ENCODE assay signal across 16 cellular contexts in genomic region chr12:129660961-129661360, GRCh38.
DNase-seq lines count a peak whose midpoint lies in the region; ATAC-seq and TF ChIP-seq lines count a peak whose summit lies in the region.
"Had no signal": no experiment of that assay in that cellular context is flagged by ENCODE, and none has a peak within 500 bp of the region (broad histone marks: within the 10 kb centered on the region; RNA-seq: fewer than 3 reads in every experiment).

No MANE protein-coding gene starts in this region.

- no peaks in the 10 kb centered on the region for H3K36me3 ChIP-seq in HUES64 (ENCODE audit: insufficient read depth, low read length)
- no peaks in the 10 kb centered on the region for H3K36me3 ChIP-seq in endodermal cell (ENCODE audit: control insufficient read depth, insufficient read depth, low read length)
- H3K36me3 ChIP-seq in neural progenitor cell = no peaks in the 10 kb centered on the region
- H3K36me3 ChIP-seq: BLaER1 treated with 17β-estradiol and CSF1 and Interleukin-3, amounts not matched to agents 10 nM and 100 nM; HAP-1 had no signal

- H3K9me3 Mint-ChIP-seq in H9 (no peaks in the 10 kb centered on the region), endodermal cell (peaks cover 5% of the 10 kb centered on the region), neural progenitor cell (peaks cover 6% of the 10 kb centered on the region)
- peaks cover 0 to 3% of the 10 kb centered on the region in 2 donors for H3K9me3 Mint-ChIP-seq in stimulated activated naive B cell treated with anti-CD40 and anti-IgM and Interleukin-4, amounts not matched to agents 10 μg/mL and 1 μg/mL and 100 μg/mL, for 72 hours
- H3K9me3 Mint-ChIP-seq: CD8-positive, alpha-beta T cell had no signal

- H2BK20ac ChIP-seq in H9 (ENCODE audit: low read depth, low read length, poor library complexity, severe bottlenecking) = no peak overlapping the region

- H4K8ac ChIP-seq in H9 (replicated peaks; ENCODE audit: insufficient read length, low read depth, low read length) = no peak overlapping the region

- ATAC-seq in stimulated activated naive B cell treated with anti-CD40 and anti-IgM and Interleukin-4, amounts not matched to agents 10 μg/mL and 1 μg/mL and 100 μg/mL, for 72 hours (replicated peaks) = no peak
- no peak for ATAC-seq in GM18517 (IDR thresholded peaks at IDR 0.05; ENCODE audit: unreplicated experiment)
- ATAC-seq: CD8-positive, alpha-beta T cell had no signal

- no peak overlapping the region for H2AK5ac ChIP-seq in H9 (ENCODE audit: insufficient read length, low read length)

- H3K14ac ChIP-seq in H9 (ENCODE audit: insufficient read depth, low read length) = no peak overlapping the region

- peak overlapping the region; percentile 1 for H3K27ac ChIP-seq in H9 (ENCODE audit: insufficient read length, low read depth, low read length)
- peak overlapping the region; percentile 38; the same call in 1 of the 2 replicates for H3K27ac ChIP-seq in HUES64 (ENCODE audit: low read depth, low read length)
- no peak overlapping the region for H3K27ac ChIP-seq in endodermal cell (ENCODE audit: low read depth, low read length)
- no peak overlapping the region for H3K27ac ChIP-seq in neural progenitor cell
- H3K27ac ChIP-seq: BLaER1 treated with 17β-estradiol and CSF1 and Interleukin-3, amounts not matched to agents 10 nM and 100 nM had no signal

- TF ChIP-seq CTCF in H9 (conservative IDR thresholded peaks at IDR 0.05) = no peak
- TF ChIP-seq CTCF in endodermal cell (conservative IDR thresholded peaks at IDR 0.05) = no peak
- no peak for TF ChIP-seq CTCF in neural progenitor cell (IDR thresholded peaks at IDR 0.05)

- H4K5ac ChIP-seq in H9 (ENCODE audit: insufficient read length, low read depth, low read length) = no peak overlapping the region

- H3K4me2 ChIP-seq in H9 (ENCODE audit: insufficient read depth, insufficient read length, low read length) = no peak overlapping the region
- no peak overlapping the region for H3K4me2 ChIP-seq in neural progenitor cell
- H3K4me2 ChIP-seq: BLaER1 treated with 17β-estradiol and CSF1 and Interleukin-3, amounts not matched to agents 10 nM and 100 nM had no signal

- no peak overlapping the region for H4K91ac ChIP-seq in H9 (ENCODE audit: insufficient read length, low read depth, low read length)

- no peaks in the 10 kb centered on the region for H3K27me3 ChIP-seq in H9 (ENCODE audit: insufficient read depth, low read length)
- no peaks in the 10 kb centered on the region for H3K27me3 ChIP-seq in HUES64 (ENCODE audit: insufficient read depth, low read length)
- peaks cover 5% of the 10 kb centered on the region for H3K27me3 ChIP-seq in endodermal cell (ENCODE audit: control insufficient read depth, insufficient read depth, low read length, poor library complexity, severe bottlenecking)
- H3K27me3 ChIP-seq in neural progenitor cell = no peaks in the 10 kb centered on the region
- H3K27me3 ChIP-seq: BLaER1 treated with 17β-estradiol and CSF1 and Interleukin-3, amounts not matched to agents 10 nM and 100 nM had no signal

- H3K18ac ChIP-seq in H9 (ENCODE audit: insufficient read length, low read depth, low read length) = no peak overlapping the region

- no peak overlapping the region for H3K56ac ChIP-seq in H9 (ENCODE audit: insufficient read length, low read depth, low read length)

- H2AFZ ChIP-seq in H9 (ENCODE audit: low read length) = no peak overlapping the region
- no peak overlapping the region for H2AFZ ChIP-seq in neural progenitor cell (replicated peaks)

- no peak overlapping the region for H3T11ph ChIP-seq in H9 (ENCODE audit: low read length)

- H3K79me1 ChIP-seq in H9 (ENCODE audit: insufficient read depth, low read depth, low read length, poor library complexity, severe bottlenecking) = no peaks in the 10 kb centered on the region

- H3K36me3 Mint-ChIP-seq in H9 (ENCODE audit: insufficient read depth in 1 of 3, low read depth in 3 of 3) = peaks cover 3 to 14% (median 7%) of the 10 kb centered on the region in 3 experiments; a peak in 4 of 7 replicates
- H3K36me3 Mint-ChIP-seq in endodermal cell (ENCODE audit: low read depth) = peaks cover 17% of the 10 kb centered on the region
- no peaks in the 10 kb centered on the region for H3K36me3 Mint-ChIP-seq in stimulated activated naive B cell treated with anti-CD40 and anti-IgM and Interleukin-4, amounts not matched to agents 10 μg/mL and 1 μg/mL and 100 μg/mL, for 72 hours
- no peaks in the 10 kb centered on the region for H3K36me3 Mint-ChIP-seq in neural progenitor cell
- H3K36me3 Mint-ChIP-seq: CD8-positive, alpha-beta T cell had no signal

- DNase-seq in H9 (peak; percentile 54), endodermal cell (peak; percentile 63), neural progenitor cell (ENCODE audit: low spot score) (no peak)
- no peak for DNase-seq in stimulated activated naive B cell treated with anti-CD40 and anti-IgM and Interleukin-4, amounts not matched to agents 10 μg/mL and 1 μg/mL and 100 μg/mL, for 72 hours
- DNase-seq: Calu3; CD8-positive, alpha-beta T cell; DMS79 treated with DMSO at 0.1 percent for 48 hours; GF-D8; GOT3; IMR-90; KBM-7 had no signal

- no peaks in the 10 kb centered on the region for H3K23me2 ChIP-seq in H9 (ENCODE audit: insufficient read length, low read depth, low read length, poor library complexity, severe bottlenecking)

- H3K4me3 Mint-ChIP-seq in H9 = no peak overlapping the region
- no peak overlapping the region for H3K4me3 Mint-ChIP-seq in endodermal cell
- no peak overlapping the region for H3K4me3 Mint-ChIP-seq in stimulated activated naive B cell treated with anti-CD40 and anti-IgM and Interleukin-4, amounts not matched to agents 10 μg/mL and 1 μg/mL and 100 μg/mL, for 72 hours
- no peak overlapping the region for H3K4me3 Mint-ChIP-seq in neural progenitor cell
- H3K4me3 Mint-ChIP-seq: B cell; CD8-positive, alpha-beta T cell had no signal

- H3K4me3 ChIP-seq in HUES64 (ENCODE audit: low read length) = no peak overlapping the region
- no peak overlapping the region for H3K4me3 ChIP-seq in endodermal cell (ENCODE audit: low read length)
- no peak overlapping the region for H3K4me3 ChIP-seq in neural progenitor cell
- H3K4me3 ChIP-seq: BLaER1 treated with 17β-estradiol and CSF1 and Interleukin-3, amounts not matched to agents 10 nM and 100 nM; HAP-1 had no signal

- no peaks in the 10 kb centered on the region; the same call in 1 of the 2 replicates for H3K27me3 Mint-ChIP-seq in H9 (ENCODE audit: low read depth)
- H3K27me3 Mint-ChIP-seq in endodermal cell (ENCODE audit: insufficient read depth) = no peaks in the 10 kb centered on the region
- no peaks in the 10 kb centered on the region for H3K27me3 Mint-ChIP-seq in stimulated activated naive B cell treated with anti-CD40 and anti-IgM and Interleukin-4, amounts not matched to agents 10 μg/mL and 1 μg/mL and 100 μg/mL, for 72 hours
- peaks cover 4% of the 10 kb centered on the region for H3K27me3 Mint-ChIP-seq in neural progenitor cell (ENCODE audit: insufficient read depth, low read depth)
- H3K27me3 Mint-ChIP-seq: B cell had no signal

- no peaks in the 10 kb centered on the region for H3F3A ChIP-seq in neural progenitor cell (ENCODE audit: low read depth)

- no peak overlapping the region for H3K4ac ChIP-seq in H9 (ENCODE audit: low read depth, low read length)

- H2BK12ac ChIP-seq in H9 (ENCODE audit: insufficient read length, low read depth, low read length) = no peak overlapping the region

- H3K4me1 Mint-ChIP-seq in H9 = peaks cover 28 to 39% of the 10 kb centered on the region in 2 experiments
- peaks cover 22% of the 10 kb centered on the region for H3K4me1 Mint-ChIP-seq in endodermal cell
- H3K4me1 Mint-ChIP-seq in stimulated activated naive B cell treated with anti-CD40 and anti-IgM and Interleukin-4, amounts not matched to agents 10 μg/mL and 1 μg/mL and 100 μg/mL, for 72 hours = no peaks in the 10 kb centered on the region
- H3K4me1 Mint-ChIP-seq in neural progenitor cell = peaks cover 31% of the 10 kb centered on the region
- H3K4me1 Mint-ChIP-seq: B cell had no signal

- H4K20me1 ChIP-seq in H9 (ENCODE audit: control insufficient read depth, insufficient read depth, insufficient read length) (no peaks in the 10 kb centered on the region), neural progenitor cell (ENCODE audit: low read depth) (no peaks in the 10 kb centered on the region)
- H4K20me1 ChIP-seq: BLaER1 treated with 17β-estradiol and CSF1 and Interleukin-3, amounts not matched to agents 10 nM and 100 nM had no signal

- H3K27ac Mint-ChIP-seq in H9 = peak overlapping the region in 1 of 3 experiments; percentile 10; a peak in 1 of 7 replicates
- H3K27ac Mint-ChIP-seq in endodermal cell = no peak overlapping the region
- no peak overlapping the region for H3K27ac Mint-ChIP-seq in stimulated activated naive B cell treated with anti-CD40 and anti-IgM and Interleukin-4, amounts not matched to agents 10 μg/mL and 1 μg/mL and 100 μg/mL, for 72 hours
- no peak overlapping the region for H3K27ac Mint-ChIP-seq in neural progenitor cell
- H3K27ac Mint-ChIP-seq: B cell; CD8-positive, alpha-beta T cell had no signal

- no peak overlapping the region for H2BK15ac ChIP-seq in H9 (ENCODE audit: low read depth, low read length)

- H3K79me2 ChIP-seq in H9 (ENCODE audit: insufficient read depth, low read length) = no peaks in the 10 kb centered on the region
- no peaks in the 10 kb centered on the region for H3K79me2 ChIP-seq in neural progenitor cell (ENCODE audit: low read depth)

- H3K4me1 ChIP-seq in H9 (ENCODE audit: insufficient read depth, low read length) (peaks cover 9% of the 10 kb centered on the region; the same call in 1 of the 2 replicates), HUES64 (ENCODE audit: insufficient read depth, low read length) (peaks cover 37% of the 10 kb centered on the region), endodermal cell (ENCODE audit: control insufficient read depth, insufficient read depth, low read length) (peaks cover 8% of the 10 kb centered on the region), neural progenitor cell (peaks cover 17% of the 10 kb centered on the region)
- H3K4me1 ChIP-seq: BLaER1 treated with 17β-estradiol and CSF1 and Interleukin-3, amounts not matched to agents 10 nM and 100 nM; HAP-1 had no signal

- H2BK5ac ChIP-seq in H9 (ENCODE audit: insufficient read length, low read length) = no peak overlapping the region

- H3K9ac ChIP-seq in H9 (ENCODE audit: extremely low read depth, insufficient read length, low read length) = no peak overlapping the region
- no peak overlapping the region for H3K9ac ChIP-seq in HUES64 (ENCODE audit: low read depth, low read length)
- no peak overlapping the region for H3K9ac ChIP-seq in endodermal cell (ENCODE audit: extremely low read depth, low read length, poor library complexity, severe bottlenecking)
- no peak overlapping the region for H3K9ac ChIP-seq in neural progenitor cell
- H3K9ac ChIP-seq: BLaER1 treated with 17β-estradiol and CSF1 and Interleukin-3, amounts not matched to agents 10 nM and 100 nM had no signal

- H2BK120ac ChIP-seq in H9 (ENCODE audit: low read depth, low read length, poor library complexity, severe bottlenecking) = no peak overlapping the region

- no peak overlapping the region for H3K23ac ChIP-seq in H9 (ENCODE audit: insufficient read length, low read depth, low read length)

- no CpG with 5 or more reads among the region's 7 CpGs for WGBS in H9 (ENCODE audit: extremely low coverage, insufficient read length, low lambda C conversion rate)
- 43% methylated on average over 7 of the region's 7 CpGs for WGBS in HUES64
- 74 to 76% methylated on average over 7 of the region's 7 CpGs for WGBS in endodermal cell (ENCODE audit: insufficient coverage in 1 of 2, insufficient read length in 1 of 2), 2 experiments

- H3K9me3 ChIP-seq in H9 (ENCODE audit: control insufficient read depth, low read depth, low read length) (no peaks in the 10 kb centered on the region), HUES64 (ENCODE audit: insufficient read depth, low read depth, low read length) (peaks cover 2% of the 10 kb centered on the region; the same call in 1 of the 2 replicates), endodermal cell (ENCODE audit: control insufficient read depth, low read length) (peaks cover 5% of the 10 kb centered on the region), neural progenitor cell (ENCODE audit: low read depth) (no peaks in the 10 kb centered on the region)
- H3K9me3 ChIP-seq: BLaER1 treated with 17β-estradiol and CSF1 and Interleukin-3, amounts not matched to agents 10 nM and 100 nM; HAP-1 had no signal

Comparison
In these comparisons a context has a peak if more than half of its experiments do, and no peak if none do; other contexts are left out.
1. DNase-seq: peak in H9 (single experiment) and endodermal cell (single experiment); none in stimulated activated naive B cell treated with anti-CD40 and anti-IgM and Interleukin-4, amounts not matched to agents 10 μg/mL and 1 μg/mL and 100 μg/mL, for 72 hours (single experiment) and neural progenitor cell (single experiment).
2. H3K27ac ChIP-seq: peak in H9 (single experiment) and HUES64 (single experiment); none in endodermal cell (single experiment) and neural progenitor cell (single experiment).